8 cellular contexts compared by ENCODE assay signal in the genomic region with DNA sequence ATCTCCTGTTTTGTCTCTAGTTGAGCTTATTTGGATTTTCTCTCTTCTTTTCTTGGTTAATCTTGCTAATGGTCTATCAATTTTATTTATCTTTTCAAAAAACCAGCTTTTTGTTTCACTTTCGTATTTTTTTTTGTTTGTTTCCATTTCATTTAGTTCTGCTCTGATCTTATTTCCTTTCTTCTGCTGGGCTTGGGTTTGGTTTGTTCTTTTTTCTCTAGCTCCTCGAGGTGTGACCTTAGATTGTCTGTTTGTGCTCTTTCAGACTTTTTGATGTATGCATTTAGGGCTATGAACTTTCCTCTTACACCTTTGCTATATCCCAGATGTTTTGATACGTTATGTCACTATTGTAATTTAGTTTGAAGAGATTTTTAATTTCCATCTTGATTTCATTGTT.
DNase-seq lines count a peak whose midpoint lies in the region; ATAC-seq and TF ChIP-seq lines count a peak whose summit lies in the region.
"Not testable (repeated sequence)": the region's sequence is repeated elsewhere in the genome, so short reads cannot be mapped to it uniquely, and the experiment has no call there.

No MANE protein-coding gene starts in this region.

- H4K20me1 ChIP-seq in MM.1S (ENCODE audit: insufficient read depth, low read length) = not testable (repeated sequence)

- not testable (repeated sequence) for H3F3A ChIP-seq in MM.1S (ENCODE audit: insufficient read depth, low read length)

- not testable (repeated sequence) for H3K36me3 Mint-ChIP-seq in CD4-positive, alpha-beta T cell (ENCODE audit: low read depth); T-helper 2 cell treated with Interferon-gamma antibody and Interleukin-4, amounts not matched to agents 5 μg/mL and 100 μg/mL, for 36 hours (ENCODE audit: low read depth); immature natural killer cell; stimulated activated naive CD8-positive, alpha-beta T cell treated with anti-CD3 and anti-CD28 coated beads, Interleukin-15, Interleukin-2, amounts not matched to agents 100 ng/mL and 50 ng/mL, for 24 hours (ENCODE audit: low read depth)
- H3K36me3 Mint-ChIP-seq in activated CD4-positive, alpha-beta memory T cell treated with anti-CD3 and anti-CD28 coated beads, Interleukin-2, amount 10 ng/mL, durations not matched to agents 7 days and 5 days (ENCODE audit: low read depth) = peaks cover 32% of the 10 kb centered on the region
- H3K36me3 Mint-ChIP-seq in activated T-helper 1 cell treated with anti-CD3 and anti-CD28 coated beads, Interleukin-12 subunit alpha, Interleukin-12 subunit beta, Interleukin-2, Interleukin-4 antibody, amounts not matched to agents 30 ng/mL and 10 ng/mL and 1 ng/mL, durations not matched to agents 14 hours and 24 hours and 36 hours (ENCODE audit: low read depth) = peaks cover 15% of the 10 kb centered on the region
- H3K36me3 Mint-ChIP-seq in activated naive CD8-positive, alpha-beta T cell = peaks cover 15% of the 10 kb centered on the region

- peak overlapping the region; percentile 1 for H3K4me3 Mint-ChIP-seq in CD4-positive, alpha-beta T cell
- H3K4me3 Mint-ChIP-seq in T-helper 2 cell treated with Interferon-gamma antibody and Interleukin-4, amounts not matched to agents 5 μg/mL and 100 μg/mL, for 36 hours = peak overlapping the region; percentile 45
- H3K4me3 Mint-ChIP-seq in activated CD4-positive, alpha-beta memory T cell treated with anti-CD3 and anti-CD28 coated beads, Interleukin-2, amount 10 ng/mL, durations not matched to agents 7 days and 5 days = peak overlapping the region; percentile 53
- H3K4me3 Mint-ChIP-seq in activated T-helper 1 cell treated with anti-CD3 and anti-CD28 coated beads, Interleukin-12 subunit alpha, Interleukin-12 subunit beta, Interleukin-2, Interleukin-4 antibody, amounts not matched to agents 30 ng/mL and 10 ng/mL and 1 ng/mL, durations not matched to agents 14 hours and 24 hours and 36 hours = peak overlapping the region; percentile 31
- H3K4me3 Mint-ChIP-seq in activated naive CD8-positive, alpha-beta T cell = peak overlapping the region; percentile 67
- peak overlapping the region in 2 of 5 donors; percentile 47 to 52 for H3K4me3 Mint-ChIP-seq in immature natural killer cell
- H3K4me3 Mint-ChIP-seq in stimulated activated naive CD8-positive, alpha-beta T cell treated with anti-CD3 and anti-CD28 coated beads, Interleukin-15, Interleukin-2, amounts not matched to agents 100 ng/mL and 50 ng/mL, for 24 hours = peak overlapping the region; percentile 3

- not testable (repeated sequence) for ATAC-seq in CD4-positive, alpha-beta T cell (ENCODE audit: poor library complexity)

- not testable (repeated sequence) for H3K79me2 ChIP-seq in MM.1S (ENCODE audit: low read length)

- not testable (repeated sequence) for H3K9me2 ChIP-seq in MM.1S (replicated peaks; ENCODE audit: insufficient read depth, low read length)

- POLR2A ChIA-PET in CD4-positive, alpha-beta T cell (lab: Charles Lee) = interaction anchor here (0.6 to 1.7 kb wide), 5 partner anchors 11 to 863 kb away, joined by 3 to 5 read pairs (median 3); no protein-coding TSS in a partner anchor
- POLR2A ChIA-PET in activated CD4-positive, alpha-beta memory T cell treated with anti-CD3 and anti-CD28 coated beads, Interleukin-2, amount 10 ng/mL, durations not matched to agents 7 days and 5 days (lab: Charles Lee) = interaction anchor here (0.8 kb wide), 1 partner anchor 13 kb away, joined by 3 read pairs; no protein-coding TSS in a partner anchor

- not testable (repeated sequence) for TF ChIP-seq CTCF in CD4-positive, alpha-beta T cell (IDR thresholded peaks at IDR 0.05); MM.1S (IDR thresholded peaks at IDR 0.05; ENCODE audit: low read length)

- H2AFZ ChIP-seq in MM.1S (ENCODE audit: low read length) = not testable (repeated sequence)

- not testable (repeated sequence) for H3K9ac ChIP-seq in MM.1S (ENCODE audit: low read length)

- not testable (repeated sequence) for H3K4me2 ChIP-seq in MM.1S (ENCODE audit: low read depth, low read length)

- CTCF ChIA-PET in CD4-positive, alpha-beta T cell (lab: Charles Lee) = interaction anchor here (0.8 kb wide), 1 partner anchor 50 kb away, joined by 3 read pairs; no protein-coding TSS in a partner anchor
- CTCF ChIA-PET in activated CD4-positive, alpha-beta memory T cell treated with anti-CD3 and anti-CD28 coated beads, Interleukin-2, amount 10 ng/mL, durations not matched to agents 7 days and 5 days (lab: Charles Lee) = interaction anchor here (0.7 kb wide), 1 partner anchor 180 kb away, joined by 3 read pairs; no protein-coding TSS in a partner anchor

- H3K27me3 ChIP-seq in CD4-positive, alpha-beta T cell (ENCODE audit: control insufficient read depth, insufficient read depth, low read length); MM.1S (replicated peaks; ENCODE audit: insufficient read depth, low read length): not testable (repeated sequence)

- not testable (repeated sequence) for H3K4me3 ChIP-seq in MM.1S (ENCODE audit: low read length)

- not testable (repeated sequence) for H3K27me3 Mint-ChIP-seq in CD4-positive, alpha-beta T cell; activated CD4-positive, alpha-beta memory T cell treated with anti-CD3 and anti-CD28 coated beads, Interleukin-2, amount 10 ng/mL, durations not matched to agents 7 days and 5 days; activated T-helper 1 cell treated with anti-CD3 and anti-CD28 coated beads, Interleukin-12 subunit alpha, Interleukin-12 subunit beta, Interleukin-2, Interleukin-4 antibody, amounts not matched to agents 30 ng/mL and 10 ng/mL and 1 ng/mL, durations not matched to agents 14 hours and 24 hours and 36 hours (ENCODE audit: insufficient read depth); activated naive CD8-positive, alpha-beta T cell; stimulated activated naive CD8-positive, alpha-beta T cell treated with anti-CD3 and anti-CD28 coated beads, Interleukin-15, Interleukin-2, amounts not matched to agents 100 ng/mL and 50 ng/mL, for 24 hours
- H3K27me3 Mint-ChIP-seq in T-helper 2 cell treated with Interferon-gamma antibody and Interleukin-4, amounts not matched to agents 5 μg/mL and 100 μg/mL, for 36 hours (ENCODE audit: low read depth) = peaks cover 26% of the 10 kb centered on the region
- peaks cover 4 to 11% (median 6%) of the 10 kb centered on the region in 3 donors for H3K27me3 Mint-ChIP-seq in immature natural killer cell (ENCODE audit: low read depth in 3 of 3)

- peaks cover 12% of the 10 kb centered on the region for H3K9me3 Mint-ChIP-seq in CD4-positive, alpha-beta T cell
- peaks cover 24% of the 10 kb centered on the region for H3K9me3 Mint-ChIP-seq in T-helper 2 cell treated with Interferon-gamma antibody and Interleukin-4, amounts not matched to agents 5 μg/mL and 100 μg/mL, for 36 hours
- H3K9me3 Mint-ChIP-seq in activated CD4-positive, alpha-beta memory T cell treated with anti-CD3 and anti-CD28 coated beads, Interleukin-2, amount 10 ng/mL, durations not matched to agents 7 days and 5 days = peaks cover 37% of the 10 kb centered on the region
- peaks cover 42% of the 10 kb centered on the region for H3K9me3 Mint-ChIP-seq in activated T-helper 1 cell treated with anti-CD3 and anti-CD28 coated beads, Interleukin-12 subunit alpha, Interleukin-12 subunit beta, Interleukin-2, Interleukin-4 antibody, amounts not matched to agents 30 ng/mL and 10 ng/mL and 1 ng/mL, durations not matched to agents 14 hours and 24 hours and 36 hours
- H3K9me3 Mint-ChIP-seq in activated naive CD8-positive, alpha-beta T cell (ENCODE audit: low read depth) = peaks cover 15% of the 10 kb centered on the region
- H3K9me3 Mint-ChIP-seq in immature natural killer cell = peaks cover 0 to 11% (median 8%) of the 10 kb centered on the region in 6 donors
- peaks cover 19% of the 10 kb centered on the region for H3K9me3 Mint-ChIP-seq in stimulated activated naive CD8-positive, alpha-beta T cell treated with anti-CD3 and anti-CD28 coated beads, Interleukin-15, Interleukin-2, amounts not matched to agents 100 ng/mL and 50 ng/mL, for 24 hours

- intact Hi-C loops in CD4-positive, alpha-beta T cell (cut with DNase I, micrococcal nuclease); activated T-helper 1 cell treated with anti-CD3 and anti-CD28 coated beads, Interleukin-12 subunit alpha, Interleukin-12 subunit beta, Interleukin-2, Interleukin-4 antibody, amounts not matched to agents 30 ng/mL and 10 ng/mL and 1 ng/mL, durations not matched to agents 14 hours and 24 hours and 36 hours (cut with micrococcal nuclease): not testable (repeated sequence)

- H3K4me1 Mint-ChIP-seq in CD4-positive, alpha-beta T cell (ENCODE audit: low read depth) = peaks cover 29% of the 10 kb centered on the region
- H3K4me1 Mint-ChIP-seq in T-helper 2 cell treated with Interferon-gamma antibody and Interleukin-4, amounts not matched to agents 5 μg/mL and 100 μg/mL, for 36 hours (ENCODE audit: low read depth) = peaks cover 18% of the 10 kb centered on the region
- H3K4me1 Mint-ChIP-seq in activated CD4-positive, alpha-beta memory T cell treated with anti-CD3 and anti-CD28 coated beads, Interleukin-2, amount 10 ng/mL, durations not matched to agents 7 days and 5 days = peaks cover 31% of the 10 kb centered on the region
- peaks cover 30% of the 10 kb centered on the region for H3K4me1 Mint-ChIP-seq in activated T-helper 1 cell treated with anti-CD3 and anti-CD28 coated beads, Interleukin-12 subunit alpha, Interleukin-12 subunit beta, Interleukin-2, Interleukin-4 antibody, amounts not matched to agents 30 ng/mL and 10 ng/mL and 1 ng/mL, durations not matched to agents 14 hours and 24 hours and 36 hours (ENCODE audit: low read depth)
- peaks cover 51% of the 10 kb centered on the region for H3K4me1 Mint-ChIP-seq in activated naive CD8-positive, alpha-beta T cell (ENCODE audit: low read depth)
- H3K4me1 Mint-ChIP-seq in immature natural killer cell = peaks cover 8 to 15% of the 10 kb centered on the region in 2 donors
- peaks cover 18% of the 10 kb centered on the region for H3K4me1 Mint-ChIP-seq in stimulated activated naive CD8-positive, alpha-beta T cell treated with anti-CD3 and anti-CD28 coated beads, Interleukin-15, Interleukin-2, amounts not matched to agents 100 ng/mL and 50 ng/mL, for 24 hours (ENCODE audit: low read depth)

- peak overlapping the region; percentile 62 for H3K27ac Mint-ChIP-seq in CD4-positive, alpha-beta T cell
- H3K27ac Mint-ChIP-seq in T-helper 2 cell treated with Interferon-gamma antibody and Interleukin-4, amounts not matched to agents 5 μg/mL and 100 μg/mL, for 36 hours = peak overlapping the region; percentile 22
- H3K27ac Mint-ChIP-seq in activated CD4-positive, alpha-beta memory T cell treated with anti-CD3 and anti-CD28 coated beads, Interleukin-2, amount 10 ng/mL, durations not matched to agents 7 days and 5 days = peak overlapping the region; percentile 84
- H3K27ac Mint-ChIP-seq in activated T-helper 1 cell treated with anti-CD3 and anti-CD28 coated beads, Interleukin-12 subunit alpha, Interleukin-12 subunit beta, Interleukin-2, Interleukin-4 antibody, amounts not matched to agents 30 ng/mL and 10 ng/mL and 1 ng/mL, durations not matched to agents 14 hours and 24 hours and 36 hours = peak overlapping the region; percentile 56
- peak overlapping the region; percentile 81 for H3K27ac Mint-ChIP-seq in activated naive CD8-positive, alpha-beta T cell
- peak overlapping the region in 4 of 6 donors; percentile 2 to 67 (median 20) for H3K27ac Mint-ChIP-seq in immature natural killer cell
- H3K27ac Mint-ChIP-seq in stimulated activated naive CD8-positive, alpha-beta T cell treated with anti-CD3 and anti-CD28 coated beads, Interleukin-15, Interleukin-2, amounts not matched to agents 100 ng/mL and 50 ng/mL, for 24 hours = not testable (repeated sequence)

- not testable (repeated sequence) for H3K27ac ChIP-seq in CD4-positive, alpha-beta T cell (ENCODE audit: low read depth, low read length); MM.1S (ENCODE audit: low read length)

- DNase-seq in CD4-positive, alpha-beta T cell; T-helper 2 cell treated with Interferon-gamma antibody and Interleukin-4, amounts not matched to agents 5 μg/mL and 100 μg/mL, for 36 hours (ENCODE audit: low spot score); activated CD4-positive, alpha-beta memory T cell treated with anti-CD3 and anti-CD28 coated beads, Interleukin-2, amount 10 ng/mL, durations not matched to agents 7 days and 5 days; activated T-helper 1 cell treated with anti-CD3 and anti-CD28 coated beads, Interleukin-12 subunit alpha, Interleukin-12 subunit beta, Interleukin-2, Interleukin-4 antibody, amounts not matched to agents 30 ng/mL and 10 ng/mL and 1 ng/mL, durations not matched to agents 14 hours and 24 hours and 36 hours (ENCODE audit: low spot score); immature natural killer cell: not testable (repeated sequence)
- DNase-seq in MM.1S = peak; percentile 19

- H3K36me3 ChIP-seq in MM.1S (replicated peaks; ENCODE audit: insufficient read depth, low read length) = not testable (repeated sequence)

- not testable (repeated sequence) for H3K4me1 ChIP-seq in MM.1S (ENCODE audit: low read length)

- H3K9me3 ChIP-seq in CD4-positive, alpha-beta T cell (ENCODE audit: control insufficient read depth, low read length); MM.1S (replicated peaks; ENCODE audit: insufficient read depth, low read length): not testable (repeated sequence)
